Comparison of ENCODE assay signal across 11 cellular contexts in the genomic region with DNA sequence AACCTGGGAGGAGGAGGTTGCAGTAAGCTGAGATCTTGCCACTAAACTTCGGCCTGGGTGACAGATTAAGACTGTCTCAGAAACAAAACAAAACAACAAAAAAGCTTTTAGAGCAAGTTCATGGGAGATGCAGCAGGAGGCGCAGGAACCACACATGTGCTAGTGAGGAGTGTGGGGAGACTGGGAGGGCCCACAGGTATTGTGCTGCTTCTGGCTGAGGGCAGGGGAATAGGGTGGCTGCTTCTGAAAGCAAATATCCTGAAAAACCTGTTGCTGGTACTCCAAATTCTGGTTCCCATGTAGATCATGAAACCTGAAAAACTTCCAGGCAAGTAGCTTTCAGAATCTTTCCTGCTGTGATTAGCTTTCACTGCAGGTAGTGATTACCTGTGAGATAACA. TPM values are rescaled to one million over a fixed set of nuclear protein-coding genes. Genes with fewer than 3 reads are reported as not detected.
DNase-seq lines count a peak whose midpoint lies in the region; ATAC-seq and TF ChIP-seq lines count a peak whose summit lies in the region.
"Had no signal": no experiment of that assay in that cellular context is flagged by ENCODE, and none has a peak within 500 bp of the region (broad histone marks: within the 10 kb centered on the region; RNA-seq: fewer than 3 reads in every experiment).

No MANE protein-coding gene starts in this region.

- no peaks in the 10 kb centered on the region for H3K79me2 ChIP-seq in Karpas-422 (ENCODE audit: low read length)

- TF ChIP-seq CTCF in body of pancreas (IDR thresholded peaks at IDR 0.05) (peak in 4 of 7 experiments; percentile 16 to 32 (median 20)), nephron (IDR thresholded peaks at IDR 0.05; ENCODE audit: unreplicated experiment in 3 of 3) (peak in 1 of 3 experiments; percentile 35)

- no peaks in the 10 kb centered on the region for H4K20me1 ChIP-seq in Karpas-422 (ENCODE audit: insufficient read depth, low read depth, low read length)

- no peak overlapping the region for H2AFZ ChIP-seq in Karpas-422 (ENCODE audit: low read length)

- H3K27ac ChIP-seq in Karpas-422 (ENCODE audit: low read length) (no peak overlapping the region), body of pancreas (no peak overlapping the region)

- peak overlapping the region in 2 of 3 experiments; percentile 26 to 89 for H3K27ac Mint-ChIP-seq in nephron
- H3K27ac Mint-ChIP-seq: activated naive CD8-positive, alpha-beta T cell treated with anti-CD3 and anti-CD28 coated beads, Interleukin-2, amount 10 ng/mL, durations not matched to agents 7 days and 5 days had no signal

- DNase-seq in NCI-H748 (lab: John Stamatoyannopoulos, UW; ENCODE audit: unreplicated experiment) (peak; percentile 6), NCI-H748 treated with DMSO at 0.1 percent for 48 hours (lab: John Stamatoyannopoulos, UW) (no peak), Karpas-422 (peak; percentile 60), body of pancreas (peak in 1 of 4 donors; percentile 43), hypothalamus (lab: John Stamatoyannopoulos, UW) (no peak)
- DNase-seq: activated naive CD8-positive, alpha-beta T cell treated with anti-CD3 and anti-CD28 coated beads, Interleukin-2, amount 10 ng/mL, durations not matched to agents 7 days and 5 days had no signal

- TF ChIP-seq POLR2A in body of pancreas (IDR thresholded peaks at IDR 0.05), result no peak

- no peaks in the 10 kb centered on the region for H3K27me3 ChIP-seq in Karpas-422 (ENCODE audit: low read length)
- H3K27me3 ChIP-seq in body of pancreas, result no peaks in the 10 kb centered on the region

- H3K4me2 ChIP-seq in Karpas-422 (ENCODE audit: low read depth, low read length, poor library complexity, severe bottlenecking), result no peak overlapping the region

- H3K4me3 Mint-ChIP-seq in nephron, result no peak overlapping the region
- H3K4me3 Mint-ChIP-seq: activated naive CD8-positive, alpha-beta T cell treated with anti-CD3 and anti-CD28 coated beads, Interleukin-2, amount 10 ng/mL, durations not matched to agents 7 days and 5 days had no signal

- WGBS in body of pancreas, 2 donors, result 55 to 56% methylated on average over 2 of the region's 2 CpGs

- intact Hi-C loops in body of pancreas (cut with DNase I), result no loop called here

- H3K9ac ChIP-seq in Karpas-422 (ENCODE audit: low read length), result no peak overlapping the region

- ATAC-seq in body of pancreas (no peak), HG03378 (IDR thresholded peaks at IDR 0.05; ENCODE audit: unreplicated experiment) (no peak), HG03457 (IDR thresholded peaks at IDR 0.05; ENCODE audit: unreplicated experiment) (no peak)
- ATAC-seq: activated CD4-positive, CD25-positive, alpha-beta regulatory T cell treated with anti-CD3 and anti-CD28 coated beads, Interleukin-2, amount 50 U/mL, for 24 hours; left lobe of liver had no signal

- H3K36me3 ChIP-seq in Karpas-422 (ENCODE audit: insufficient read depth, low read length) (no peaks in the 10 kb centered on the region), body of pancreas (replicated peaks in 1 of 2; ENCODE audit: insufficient read depth in 1 of 2, low read depth in 2 of 2) (no peaks in the 10 kb centered on the region)

- no peaks in the 10 kb centered on the region for H3K4me1 ChIP-seq in Karpas-422 (ENCODE audit: low read length)
- peaks cover 22% of the 10 kb centered on the region for H3K4me1 ChIP-seq in body of pancreas

- H3K4me3 ChIP-seq in Karpas-422 (ENCODE audit: low read length), result no peak overlapping the region
- H3K4me3 ChIP-seq in body of pancreas, result no peak overlapping the region

- H3K4me1 Mint-ChIP-seq in nephron, result peaks cover 16% of the 10 kb centered on the region

- no peaks in the 10 kb centered on the region for H3K9me3 Mint-ChIP-seq in nephron
- H3K9me3 Mint-ChIP-seq: activated naive CD8-positive, alpha-beta T cell treated with anti-CD3 and anti-CD28 coated beads, Interleukin-2, amount 10 ng/mL, durations not matched to agents 7 days and 5 days had no signal

- H3K27me3 Mint-ChIP-seq in nephron (ENCODE audit: low read depth), result peaks cover 3% of the 10 kb centered on the region

- peaks cover 4% of the 10 kb centered on the region for H3K36me3 Mint-ChIP-seq in nephron (ENCODE audit: low read depth)
- H3K36me3 Mint-ChIP-seq: activated naive CD8-positive, alpha-beta T cell treated with anti-CD3 and anti-CD28 coated beads, Interleukin-2, amount 10 ng/mL, durations not matched to agents 7 days and 5 days had no signal

- no peaks in the 10 kb centered on the region for H3K9me3 ChIP-seq in Karpas-422 (ENCODE audit: low read length)
- H3K9me3 ChIP-seq in body of pancreas, result no peaks in the 10 kb centered on the region

- no peaks in the 10 kb centered on the region for H3K9me2 ChIP-seq in Karpas-422 (replicated peaks; ENCODE audit: insufficient read depth, low read length)

RNA-seq across cellular contexts. Expression of gene TYRO3, which starts 22.1 kb away (rescaled TPM):
- 0.37 and 1.1 TPM in 2 replicates for total RNA-seq in Karpas-422 (2014; rRNA removed; shearing (Covaris generic); ENCODE audit: low replicate concordance)
- 10 to 100 TPM; 10.9 to 12.5 TPM for total RNA-seq in body of pancreas

RNA-seq across cellular contexts. Expression of gene RPAP1, which starts 37.1 kb away (rescaled TPM):
- 17.4 and 26.2 TPM in 2 replicates for total RNA-seq in Karpas-422 (2014; rRNA removed; shearing (Covaris generic); ENCODE audit: low replicate concordance)
- 10 to 100 TPM; 23.1 to 43.5 TPM for total RNA-seq in body of pancreas

Comparison
In these comparisons a context has a peak if more than half of its experiments do, and no peak if none do; other contexts are left out.
1. DNase-seq: peak in NCI-H748 (single experiment) and Karpas-422 (single experiment); none in NCI-H748 treated with DMSO at 0.1 percent for 48 hours (single experiment) and hypothalamus (0 of 51).